ENCODE assay signal across 8 cellular contexts in the genomic region with DNA sequence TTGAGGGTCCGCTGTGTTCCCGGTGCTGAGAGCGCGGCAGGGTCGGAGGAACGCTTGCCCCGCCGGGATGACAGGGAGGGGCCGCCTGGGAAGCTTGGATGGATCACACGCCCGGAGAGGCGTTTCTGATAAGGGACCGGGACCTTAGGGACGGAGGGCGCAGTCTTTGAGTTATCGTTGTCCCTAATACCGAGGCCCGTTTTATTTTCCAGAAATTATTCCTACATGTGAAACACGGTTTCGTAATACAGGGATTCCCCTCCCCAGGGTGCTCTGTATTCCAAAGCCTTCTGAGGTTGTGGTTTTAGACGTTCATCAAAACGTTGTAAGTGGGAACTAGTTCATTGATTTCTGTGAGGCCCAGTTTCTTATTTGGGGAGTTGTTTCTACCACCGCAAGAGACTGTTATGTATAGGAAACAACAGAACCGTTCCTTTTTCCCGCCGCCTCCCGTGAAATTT.
DNase-seq lines count a peak whose midpoint lies in the region; ATAC-seq lines count a peak whose summit lies in the region.

No MANE protein-coding gene starts in this region.

- peak overlapping the region; percentile 86 for H3K4me3 Mint-ChIP-seq in central memory CD8-positive, alpha-beta T cell

- H3K27ac ChIP-seq in substantia nigra (ENCODE audit: low read depth, low read length, poor library complexity, severe bottlenecking), result peak overlapping the region; percentile 72

- DNase-seq in AG08396 (ENCODE audit: low spot score), result peak; percentile 35
- peak; percentile 19 for DNase-seq in NCI-H526 treated with DMSO at 0.1 percent for 48 hours (lab: John Stamatoyannopoulos, UW)
- no peak for DNase-seq in central memory CD8-positive, alpha-beta T cell (ENCODE audit: low spot score in 2 of 2)
- peak; percentile 50 for DNase-seq in kidney tubule cell (ENCODE audit: low spot score)
- DNase-seq in substantia nigra (lab: John Stamatoyannopoulos, UW), result peak in 5 of 49 donors; percentile 11 to 49 (median 25)
- no peak for DNase-seq in NCI-H1436 treated with DMSO at 0.1 percent for 48 hours (lab: John Stamatoyannopoulos, UW)

- H3K27me3 Mint-ChIP-seq in central memory CD8-positive, alpha-beta T cell, result no peaks in the 10 kb centered on the region

- ATAC-seq in GM21447 (IDR thresholded peaks at IDR 0.05; ENCODE audit: unreplicated experiment) (peak; percentile 16), HG03521 (IDR thresholded peaks at IDR 0.05; ENCODE audit: unreplicated experiment) (no peak)
- ATAC-seq in central memory CD8-positive, alpha-beta T cell (replicated peaks; ENCODE audit: extremely low read depth, poor library complexity, severe bottlenecking), result no peak

- peaks cover 23% of the 10 kb centered on the region for H3K4me1 Mint-ChIP-seq in central memory CD8-positive, alpha-beta T cell

- no peaks in the 10 kb centered on the region for H3K9me3 Mint-ChIP-seq in central memory CD8-positive, alpha-beta T cell

- H3K27ac Mint-ChIP-seq in central memory CD8-positive, alpha-beta T cell (ENCODE audit: low read depth), result no peak overlapping the region

- H3K36me3 Mint-ChIP-seq in central memory CD8-positive, alpha-beta T cell (ENCODE audit: insufficient read depth), result peaks cover 11% of the 10 kb centered on the region

Comparison
In these comparisons a context has a peak if more than half of its experiments do, and no peak if none do; other contexts are left out.
1. DNase-seq: peak in AG08396 (single experiment), NCI-H526 treated with DMSO at 0.1 percent for 48 hours (single experiment) and kidney tubule cell (single experiment); none in central memory CD8-positive, alpha-beta T cell (0 of 2) and NCI-H1436 treated with DMSO at 0.1 percent for 48 hours (single experiment).